In the genomic region with DNA sequence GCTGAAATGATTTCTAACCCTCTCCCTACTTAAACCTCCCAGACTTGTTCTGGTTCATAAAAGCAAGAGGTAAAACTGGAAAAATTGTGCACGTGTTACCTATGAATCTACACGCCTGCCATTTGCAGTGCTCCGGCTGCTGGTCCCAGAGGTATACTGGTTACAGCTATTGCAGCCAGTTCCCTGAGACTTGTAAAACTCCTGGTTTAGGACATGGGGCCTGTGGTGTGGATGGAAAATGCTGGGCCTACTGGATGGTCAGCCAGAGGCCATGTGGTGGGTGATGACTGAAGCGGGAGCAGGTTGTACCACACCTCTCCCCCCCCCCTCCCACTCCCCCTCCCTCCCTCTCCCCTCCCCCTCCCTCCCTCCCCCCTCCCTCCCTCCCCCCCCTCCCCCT, we compare ENCODE assay signal across 24 cellular contexts. TPM values are rescaled to one million over a fixed set of nuclear protein-coding genes. Genes with fewer than 3 reads are reported as not detected.
DNase-seq lines count a peak whose midpoint lies in the region; ATAC-seq, FAIRE-seq and TF ChIP-seq lines count a peak whose summit lies in the region.
"Had no signal": no experiment of that assay in that cellular context is flagged by ENCODE, and none has a peak within 500 bp of the region (broad histone marks: within the 10 kb centered on the region; RNA-seq: fewer than 3 reads in every experiment).

No MANE protein-coding gene starts in this region.

- no peak overlapping the region for H3K27ac ChIP-seq in IMR-90 (ENCODE audit: insufficient read depth, low read length)
- H3K27ac ChIP-seq in GM12878 (ENCODE audit: control insufficient read depth, insufficient read depth): no peak overlapping the region
- peak overlapping the region; percentile 50 for H3K27ac ChIP-seq in left ventricle myocardium inferior (replicated peaks)
- peak overlapping the region in 2 of 3 donors; percentile 64 to 76 for H3K27ac ChIP-seq in thyroid gland
- H3K27ac ChIP-seq: ascending aorta, prostate gland had no signal

- H3K4me1 ChIP-seq in IMR-90 (ENCODE audit: control insufficient read depth, insufficient read depth, low read length) (peaks cover 7% of the 10 kb centered on the region), GM12878 (ENCODE audit: control insufficient read depth, insufficient read depth, low read length) (no peaks in the 10 kb centered on the region), left ventricle myocardium inferior (peaks cover 21% of the 10 kb centered on the region), thyroid gland (peaks cover 17 to 21% of the 10 kb centered on the region in 2 donors)
- H3K4me1 ChIP-seq: ascending aorta, prostate gland had no signal

- no peak overlapping the region for H3K4me2 ChIP-seq in IMR-90 (ENCODE audit: low read depth, low read length)
- no peak overlapping the region for H3K4me2 ChIP-seq in GM12878 (ENCODE audit: control insufficient read depth, insufficient read depth)
- H3K4me2 ChIP-seq: smooth muscle cell had no signal

- no peak overlapping the region for H3K18ac ChIP-seq in IMR-90 (ENCODE audit: low read depth, low read length)

- H3K4ac ChIP-seq in IMR-90 (ENCODE audit: low read depth, low read length): no peak overlapping the region

- no peak for TF ChIP-seq POLR2A in IMR-90 (IDR thresholded peaks at IDR 0.05; ENCODE audit: low read depth, low read length)
- no peak for TF ChIP-seq POLR2A in GM12878 (IDR thresholded peaks at IDR 0.05; ENCODE audit: low read depth, low read length)
- no peak for TF ChIP-seq POLR2A in thyroid gland (IDR thresholded peaks at IDR 0.05)

- RAD21 ChIA-PET in GM12878 (lab: Charles Lee; ENCODE audit: unreplicated experiment): interaction anchor here (1.0 kb wide), 1 partner anchor 29 kb away, joined by 5 read pairs; no protein-coding TSS in a partner anchor

- no peak overlapping the region for H2BK15ac ChIP-seq in IMR-90 (ENCODE audit: low read depth, low read length)

- H3K9ac ChIP-seq in IMR-90 (ENCODE audit: low read depth, low read length) (no peak overlapping the region), GM12878 (ENCODE audit: control insufficient read depth, insufficient read depth, low read length) (no peak overlapping the region)

- H3K23ac ChIP-seq in IMR-90 (ENCODE audit: low read depth, low read length): no peak overlapping the region

- CTCF ChIA-PET in IMR-90 (lab: Yijun Ruan, JAX): no interaction called here
- CTCF ChIA-PET in GM12878 (lab: Yijun Ruan, JAX): interaction anchor here (1.6 kb wide), 1 partner anchor 23 kb away, joined by 3 read pairs; no protein-coding TSS in a partner anchor

- BruUV-seq in IMR-90 (replicated peaks; lab: Mats Ljungman, UMichigan): no TSS peak
- BruUV-seq in GM12878 (replicated peaks; lab: Mats Ljungman, UMichigan): no TSS peak

- H3K4me3 Mint-ChIP-seq in naive thymus-derived CD8-positive, alpha-beta T cell: no peak overlapping the region
- H3K4me3 Mint-ChIP-seq: activated CD4-positive, alpha-beta T cell treated with anti-CD3 and anti-CD28 coated beads, Interleukin-2, amount 10 ng/mL, durations not matched to agents 7 days and 5 days; CD8-positive, alpha-beta T cell; endodermal cell; IgD-negative memory B cell; memory B cell had no signal

- TF ChIP-seq EP300 in GM12878 (IDR thresholded peaks at IDR 0.05; ENCODE audit: borderline replicate concordance in 1 of 2, control insufficient read depth in 1 of 2, low read depth in 2 of 2, low read length in 2 of 2): no peak

- H4K8ac ChIP-seq in IMR-90 (ENCODE audit: low read depth in 2 of 2, low read length in 2 of 2): no peak overlapping the region; a peak in 1 of 4 replicates

- H3K27me3 Mint-ChIP-seq in naive thymus-derived CD8-positive, alpha-beta T cell: no peaks in the 10 kb centered on the region
- H3K27me3 Mint-ChIP-seq: activated CD4-positive, alpha-beta T cell treated with anti-CD3 and anti-CD28 coated beads, Interleukin-2, amount 10 ng/mL, durations not matched to agents 7 days and 5 days; IgD-negative memory B cell; memory B cell had no signal

- H3K14ac ChIP-seq in IMR-90 (replicated peaks; ENCODE audit: low read depth, low read length): no peak overlapping the region

- no peaks in the 10 kb centered on the region for H3K79me1 ChIP-seq in IMR-90 (ENCODE audit: low read depth in 1 of 2, low read length in 2 of 2)

- in situ Hi-C loops in IMR-90 (cut with MboI; ENCODE audit: low sequenced_read_pairs): no loop called here
- in situ Hi-C loops in GM12878 (cut with MboI): no loop called here

- intact Hi-C loops in IMR-90 (cut with micrococcal nuclease) (no loop called here), GM12878 (cut with micrococcal nuclease; ENCODE audit: unreplicated experiment) (no loop called here), left ventricle myocardium inferior (cut with micrococcal nuclease) (no loop called here), thyroid gland (cut with DNase I) (no loop called here)

- H3K27ac Mint-ChIP-seq in naive thymus-derived CD8-positive, alpha-beta T cell: peak overlapping the region in 2 of 10 donors; percentile 15 to 29
- H3K27ac Mint-ChIP-seq: activated CD4-positive, alpha-beta T cell treated with anti-CD3 and anti-CD28 coated beads, Interleukin-2, amount 10 ng/mL, durations not matched to agents 7 days and 5 days; endodermal cell; memory B cell had no signal

- no peak overlapping the region for H2BK20ac ChIP-seq in IMR-90 (ENCODE audit: low read depth, low read length)

- TF ChIP-seq RAD21 in IMR-90 (IDR thresholded peaks at IDR 0.05; ENCODE audit: low read length) (no peak), GM12878 (IDR thresholded peaks at IDR 0.05; ENCODE audit: insufficient read depth, low read depth, low read length) (no peak)

- no peaks in the 10 kb centered on the region for H4K20me1 ChIP-seq in IMR-90 (ENCODE audit: insufficient read depth, low read length)
- no peaks in the 10 kb centered on the region for H4K20me1 ChIP-seq in GM12878 (ENCODE audit: control insufficient read depth, insufficient read depth)

- no peak overlapping the region for H3K4me3 ChIP-seq in IMR-90 (ENCODE audit: insufficient read depth, low read depth, low read length)
- no peak overlapping the region for H3K4me3 ChIP-seq in GM12878
- no peak overlapping the region for H3K4me3 ChIP-seq in left ventricle myocardium inferior
- H3K4me3 ChIP-seq in thyroid gland (replicated peaks in 1 of 3): no peak overlapping the region
- H3K4me3 ChIP-seq: ascending aorta, colonic mucosa, prostate gland, smooth muscle cell had no signal

- FAIRE-seq in GM12878 (lab: Jason Lieb, UNC): no peak
- FAIRE-seq: kidney, RCC 7860 had no signal

- H2AK9ac ChIP-seq in IMR-90 (replicated peaks; ENCODE audit: low read depth, low read length, poor library complexity): no peak overlapping the region

- ATAC-seq in IMR-90 (ENCODE audit: low read depth): 0 out of 2 replicates have a peak, but pooled peaks have one; percentile 6
- no peak for ATAC-seq in GM12878
- ATAC-seq in naive thymus-derived CD8-positive, alpha-beta T cell: no peak
- ATAC-seq: CD8-positive, alpha-beta T cell; HCT116 had no signal

- TF ChIP-seq CTCF in IMR-90 (conservative IDR thresholded peaks at IDR 0.05; ENCODE audit: low read depth, low read length) (no peak), GM12878 (IDR thresholded peaks at IDR 0.05 in 2 of 3, conservative IDR thresholded peaks at IDR 0.05 in 1 of 3; ENCODE audit: control insufficient read depth in 2 of 3, extremely low read depth in 1 of 3, insufficient read depth in 1 of 3, low read depth in 3 of 3, low read length in 3 of 3) (no peak), left ventricle myocardium inferior (IDR thresholded peaks at IDR 0.05; ENCODE audit: borderline replicate concordance) (no peak), thyroid gland (IDR thresholded peaks at IDR 0.05) (no peak)

- peaks cover 3 to 10% (median 5%) of the 10 kb centered on the region in 4 donors for H3K4me1 Mint-ChIP-seq in naive thymus-derived CD8-positive, alpha-beta T cell
- H3K4me1 Mint-ChIP-seq: IgD-negative memory B cell, memory B cell, neural crest cell had no signal

- no peak overlapping the region for H2BK120ac ChIP-seq in IMR-90 (ENCODE audit: low read depth, low read length)

- H3K36me3 ChIP-seq in IMR-90 (ENCODE audit: control insufficient read depth, insufficient read depth, low read length) (peaks cover 5% of the 10 kb centered on the region; the same call in 1 of the 2 replicates), GM12878 (ENCODE audit: control insufficient read depth in 2 of 2, insufficient read depth in 2 of 2, low read length in 1 of 2) (peaks cover 1 to 20% of the 10 kb centered on the region in 2 experiments; a peak in 3 of 4 replicates), left ventricle myocardium inferior (peaks cover 39% of the 10 kb centered on the region), thyroid gland (peaks cover 19 to 21% of the 10 kb centered on the region in 2 donors)
- H3K36me3 ChIP-seq: colonic mucosa, prostate gland had no signal

- H2AFZ ChIP-seq in IMR-90 (replicated peaks; ENCODE audit: low read length, poor library complexity) (no peak overlapping the region), GM12878 (ENCODE audit: control insufficient read depth, low read depth, low read length) (no peak overlapping the region)

- no peaks in the 10 kb centered on the region for H3K79me2 ChIP-seq in GM12878 (ENCODE audit: control insufficient read depth, insufficient read depth, low read length)

- H3K36me3 Mint-ChIP-seq in naive thymus-derived CD8-positive, alpha-beta T cell: peaks cover 0 to 46% (median 5%) of the 10 kb centered on the region in 3 donors

- no peak overlapping the region for H2AK5ac ChIP-seq in IMR-90 (ENCODE audit: low read depth, low read length)

- dilution Hi-C loops in IMR-90 (cut with HindIII; ENCODE audit: low sequenced_read_pairs, unreplicated experiment): no loop called here

- no peak overlapping the region for H3K56ac ChIP-seq in IMR-90 (ENCODE audit: extremely low read depth, insufficient read depth, low read length)

- WGBS in IMR-90 (ENCODE audit: extremely low coverage in 2 of 2, insufficient read length in 1 of 2), 2 experiments: no CpG with 5 or more reads among the region's 4 CpGs
- WGBS in GM12878 (ENCODE audit: insufficient coverage, insufficient replicate concordance, low lambda C conversion rate, missing lambda C conversion rate): 91% methylated on average over 4 of the region's 4 CpGs
- WGBS in thyroid gland, 2 donors: 87 to 92% methylated on average over 4 of the region's 4 CpGs

- SMC1A ChIA-PET in GM12878 (lab: Charles Lee; ENCODE audit: uncharacterized antibody, unreplicated experiment): interaction anchor here (1.0 kb wide), 1 partner anchor 15 kb away, joined by 3 read pairs; no protein-coding TSS in a partner anchor

- H3K27me3 ChIP-seq in IMR-90 (ENCODE audit: control insufficient read depth, insufficient read depth, low read length) (no peaks in the 10 kb centered on the region), GM12878 (replicated peaks in 1 of 2; ENCODE audit: control insufficient read depth in 2 of 2, insufficient read depth in 2 of 2, low read length in 1 of 2) (no peaks in the 10 kb centered on the region), left ventricle myocardium inferior (ENCODE audit: low read depth) (no peaks in the 10 kb centered on the region), thyroid gland (no peaks in the 10 kb centered on the region)
- H3K27me3 ChIP-seq: ascending aorta, colonic mucosa had no signal

- H2BK5ac ChIP-seq in IMR-90 (ENCODE audit: low read depth, low read length, poor library complexity, severe bottlenecking): no peak overlapping the region

- H4K91ac ChIP-seq in IMR-90 (ENCODE audit: insufficient read depth, low read depth, low read length): no peak overlapping the region

- no peaks in the 10 kb centered on the region for H3K9me1 ChIP-seq in IMR-90 (ENCODE audit: insufficient read depth, low read length)

- DNase-seq in IMR-90 (no peak), GM12878 (ENCODE audit: low read depth, low spot score) (peak; percentile 24), left ventricle myocardium inferior (no peak), thyroid gland (no peak), NCI-H1092 (lab: John Stamatoyannopoulos, UW) (no peak)
- no peak for DNase-seq in naive thymus-derived CD8-positive, alpha-beta T cell
- DNase-seq in activated effector memory CD4-positive, alpha-beta T cell treated with anti-CD3 and anti-CD28 coated beads, Interleukin-2, amount 50 U/mL, for 16 hours: no peak
- DNase-seq: activated CD4-positive, alpha-beta T cell treated with anti-CD3 and anti-CD28 coated beads, Interleukin-2, amount 10 ng/mL, durations not matched to agents 7 days and 5 days; CD8-positive, alpha-beta T cell; colonic mucosa; DMS79 treated with DMSO at 0.1 percent for 48 hours; endodermal cell; kidney; NCI-H187 treated with DMSO at 0.1 percent for 48 hours; NCI-H226; stimulated activated CD4-positive, alpha-beta T cell treated with anti-CD3 and anti-CD28 coated beads, Interleukin-4, amount 100 ng/mL, for 24 hours had no signal

- no peaks in the 10 kb centered on the region for H3K9me3 Mint-ChIP-seq in naive thymus-derived CD8-positive, alpha-beta T cell
- H3K9me3 Mint-ChIP-seq: activated CD4-positive, alpha-beta T cell treated with anti-CD3 and anti-CD28 coated beads, Interleukin-2, amount 10 ng/mL, durations not matched to agents 7 days and 5 days; CD8-positive, alpha-beta T cell; IgD-negative memory B cell; memory B cell; neural crest cell had no signal

- H4K5ac ChIP-seq in IMR-90 (ENCODE audit: low read depth, low read length): no peak overlapping the region

- POLR2A ChIA-PET in IMR-90 (lab: Charles Lee; ENCODE audit: unreplicated experiment): no interaction called here
- POLR2A ChIA-PET in GM12878 (lab: Charles Lee): no interaction called here
- POLR2A ChIA-PET in naive thymus-derived CD8-positive, alpha-beta T cell (lab: Charles Lee): no interaction called here

- H3K9me3 ChIP-seq in IMR-90 (ENCODE audit: control insufficient read depth, insufficient read depth, low read length) (no peaks in the 10 kb centered on the region), GM12878 (replicated peaks; ENCODE audit: control insufficient read depth, insufficient read depth, low read length) (no peaks in the 10 kb centered on the region), left ventricle myocardium inferior (replicated peaks) (no peaks in the 10 kb centered on the region), thyroid gland (no peaks in the 10 kb centered on the region)
- H3K9me3 ChIP-seq: ascending aorta, colonic mucosa, prostate gland had no signal

RNA-seq across cellular contexts. Expression of gene SENP2, which starts 45.0 kb away (rescaled TPM):
- 15.2 and 31.1 TPM in 2 replicates for total RNA-seq in IMR-90 (2012; rRNA removed)
- 7.5 and 9.4 TPM in 2 replicates for polyA plus RNA-seq in IMR-90 (2012; rRNA removed)
- 1.9 and 5.4 TPM in 2 replicates for polyA plus RNA-seq in IMR-90 (2012; cell fraction: cytosol; rRNA removed)
- 3.3 and 5.5 TPM in 2 replicates for polyA plus RNA-seq in IMR-90 (2012; cell fraction: nucleus; rRNA removed; ENCODE audit: low replicate concordance)
- total RNA-seq in GM12878 (2013; cell fraction: nucleolus; rRNA removed): 29.0 and 32.5 TPM in 2 replicates
- total RNA-seq in GM12878 (2014; rRNA removed): 18.1 and 28.2 TPM in 2 replicates
- total RNA-seq in GM12878 (2014; rRNA removed; fragmentation: Illumina TruSeq; extraction: Trizol): 42.7 and 44.4 TPM in 2 replicates
- total RNA-seq in GM12878 (2021): 35.4 and 36.2 TPM in 2 replicates
- polyA plus RNA-seq in GM12878 (2011; ENCODE audit: low read depth): 8.6 TPM
- 12.1 and 17.4 TPM in 2 replicates for polyA plus RNA-seq in GM12878 (2011; rRNA removed)
- 3.7 and 4.0 TPM in 2 replicates for polyA plus RNA-seq in GM12878 (2011; cell fraction: cytosol; rRNA removed)
- polyA plus RNA-seq in GM12878 (2011; cell fraction: nucleus; rRNA removed): 5.4 and 7.2 TPM in 2 replicates
- polyA plus RNA-seq in GM12878 (2012): 16.3 and 17.2 TPM in 2 replicates
- polyA plus RNA-seq in GM12878 (2014; fragmentation: Illumina TruSeq; extraction: Trizol): 36.0 and 42.8 TPM in 2 replicates
- polyA plus RNA-seq in GM12878 (2014; fragmentation: Nextera tagmentation; extraction: Ambion mirVana): 1 to 10 TPM; 9.0 to 9.7 TPM
- polyA plus RNA-seq in GM12878 (2014; rRNA removed): 18.8 and 19.7 TPM in 2 replicates
- 10 to 100 TPM; 30.5 to 35.1 TPM for polyA plus RNA-seq in GM12878 (2016; fragmentation: Nextera tagmentation; extraction: Ambion mirVana)
- 6.0 and 11.0 TPM in 2 replicates for polyA minus RNA-seq in GM12878 (2011; rRNA and poly(A)+ RNA removed)
- polyA minus RNA-seq in GM12878 (2011; cell fraction: cytosol; rRNA and poly(A)+ RNA removed): 5.7 and 9.2 TPM in 2 replicates
- 2.8 and 5.5 TPM in 2 replicates for polyA minus RNA-seq in GM12878 (2011; cell fraction: nucleus; rRNA and poly(A)+ RNA removed)
- 30.6 TPM for total RNA-seq in left ventricle myocardium inferior
- total RNA-seq in thyroid gland: 10 to 100 TPM; 34.0 to 82.9 (median 39.6) TPM
- total RNA-seq in naive thymus-derived CD8-positive, alpha-beta T cell: 10 to 100 TPM; 40.2 to 53.1 TPM
- polyA plus RNA-seq in naive thymus-derived CD8-positive, alpha-beta T cell: 10 to 100 TPM; 12.3 to 13.8 (median 13.8) TPM

Comparison
In these comparisons a context has a peak if more than half of its experiments do, and no peak if none do; other contexts are left out.
1. H3K27ac ChIP-seq: peak in left ventricle myocardium inferior (single experiment) and thyroid gland (2 of 3); none in IMR-90 (single experiment) and GM12878 (single experiment).